ENCODE assay signal across 1 cellular context in the genomic region with DNA sequence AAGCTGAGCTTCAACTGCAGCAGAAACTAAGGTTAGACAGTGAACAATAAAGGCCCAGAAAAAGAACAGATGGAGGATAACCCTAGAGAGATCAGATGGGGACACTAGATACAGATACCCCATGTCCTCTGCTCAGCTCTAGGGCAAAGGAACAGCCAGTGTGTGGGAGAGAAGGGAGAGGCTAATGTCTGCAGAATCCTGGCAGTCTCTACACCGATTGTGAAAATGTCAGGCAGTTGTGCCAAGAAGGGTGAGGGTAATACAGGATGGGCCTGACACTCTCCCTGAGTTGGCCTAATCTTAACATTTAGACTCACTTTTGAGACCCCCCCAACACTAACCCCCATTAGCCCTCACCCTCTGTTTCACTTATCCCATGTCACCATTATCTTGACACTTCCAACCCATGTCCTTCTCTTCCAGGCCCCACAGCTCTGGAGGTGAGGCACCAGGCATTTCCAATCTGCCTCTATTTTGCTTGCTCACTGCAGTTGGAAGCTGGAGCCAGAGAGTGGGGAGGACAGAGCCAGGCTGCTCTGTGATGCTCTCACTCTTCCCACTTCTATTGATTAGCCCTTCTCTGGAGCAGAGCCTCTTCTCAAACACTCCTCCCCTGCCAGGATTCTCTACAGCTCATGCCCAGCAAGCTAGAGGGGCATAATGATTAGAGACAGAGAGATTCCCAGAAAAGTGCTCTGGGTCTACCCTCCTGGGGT.
TF ChIP-seq lines count a peak whose summit lies in the region.

No MANE protein-coding gene starts in this region.

TF ChIP-seq in K562, 482 proteins besides CTCF, POLR2A, EP300 and RAD21:
- no peak for TF ChIP-seq CXXC5 (CRISPR knock-in tag; IDR thresholded peaks at IDR 0.05)
- no peak for TF ChIP-seq SMARCB1 (IDR thresholded peaks at IDR 0.05; ENCODE audit: insufficient read length, low read depth)
- TF ChIP-seq, protein P1, sequence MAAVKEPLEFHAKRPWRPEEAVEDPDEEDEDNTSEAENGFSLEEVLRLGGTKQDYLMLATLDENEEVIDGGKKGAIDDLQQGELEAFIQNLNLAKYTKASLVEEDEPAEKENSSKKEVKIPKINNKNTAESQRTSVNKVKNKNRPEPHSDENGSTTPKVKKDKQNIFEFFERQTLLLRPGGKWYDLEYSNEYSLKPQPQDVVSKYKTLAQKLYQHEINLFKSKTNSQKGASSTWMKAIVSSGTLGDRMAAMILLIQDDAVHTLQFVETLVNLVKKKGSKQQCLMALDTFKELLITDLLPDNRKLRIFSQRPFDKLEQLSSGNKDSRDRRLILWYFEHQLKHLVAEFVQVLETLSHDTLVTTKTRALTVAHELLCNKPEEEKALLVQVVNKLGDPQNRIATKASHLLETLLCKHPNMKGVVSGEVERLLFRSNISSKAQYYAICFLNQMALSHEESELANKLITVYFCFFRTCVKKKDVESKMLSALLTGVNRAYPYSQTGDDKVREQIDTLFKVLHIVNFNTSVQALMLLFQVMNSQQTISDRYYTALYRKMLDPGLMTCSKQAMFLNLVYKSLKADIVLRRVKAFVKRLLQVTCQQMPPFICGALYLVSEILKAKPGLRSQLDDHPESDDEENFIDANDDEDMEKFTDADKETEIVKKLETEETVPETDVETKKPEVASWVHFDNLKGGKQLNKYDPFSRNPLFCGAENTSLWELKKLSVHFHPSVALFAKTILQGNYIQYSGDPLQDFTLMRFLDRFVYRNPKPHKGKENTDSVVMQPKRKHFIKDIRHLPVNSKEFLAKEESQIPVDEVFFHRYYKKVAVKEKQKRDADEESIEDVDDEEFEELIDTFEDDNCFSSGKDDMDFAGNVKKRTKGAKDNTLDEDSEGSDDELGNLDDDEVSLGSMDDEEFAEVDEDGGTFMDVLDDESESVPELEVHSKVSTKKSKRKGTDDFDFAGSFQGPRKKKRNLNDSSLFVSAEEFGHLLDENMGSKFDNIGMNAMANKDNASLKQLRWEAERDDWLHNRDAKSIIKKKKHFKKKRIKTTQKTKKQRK (IDR thresholded peaks at IDR 0.05; ENCODE audit: borderline replicate concordance, low read depth, low read length): no peak
